Comparison of ENCODE assay signal across 18 cellular contexts in genomic region chr10:48209246-48209645, GRCh38.
"Had no signal": no experiment of that assay in that cellular context is flagged by ENCODE, and none has a peak within 500 bp of the region (broad histone marks: within the 10 kb centered on the region; RNA-seq: fewer than 3 reads in every experiment).

No MANE protein-coding gene starts in this region.

- H3K27me3 Mint-ChIP-seq: activated CD4-positive, alpha-beta T cell treated with anti-CD3 and anti-CD28 coated beads for 36 hours had no signal

- H3K4me3 Mint-ChIP-seq: activated CD4-positive, alpha-beta memory T cell treated with anti-CD3 and anti-CD28 coated beads, Interleukin-2, amount 10 ng/mL, durations not matched to agents 7 days and 5 days; activated CD4-positive, alpha-beta T cell treated with anti-CD3 and anti-CD28 coated beads for 36 hours; activated T-cell treated with anti-CD3 and anti-CD28 coated beads, Interleukin-2, amount 50 U/mL, for 24 hours; brain; memory B cell; natural killer cell; T-helper 17 cell had no signal

- H3K9me3 ChIP-seq: left lung, right atrium auricular region, stomach, testis, upper lobe of right lung had no signal

- H3K36me3 Mint-ChIP-seq: brain, memory B cell, natural killer cell had no signal

- H3K36me3 ChIP-seq: left lung, right atrium auricular region, stomach, upper lobe of right lung had no signal

- DNase-seq: activated CD4-positive, alpha-beta memory T cell treated with anti-CD3 and anti-CD28 coated beads, Interleukin-2, amount 10 ng/mL, durations not matched to agents 7 days and 5 days; activated CD4-positive, alpha-beta T cell treated with anti-CD3 and anti-CD28 coated beads for 36 hours; activated naive CD4-positive, alpha-beta T cell treated with anti-CD3 and anti-CD28 coated beads, Interleukin-2, amount 50 U/mL, for 16 hours; activated T-cell treated with anti-CD3 and anti-CD28 coated beads, Interleukin-2, amount 50 U/mL, for 24 hours; effector CD8-positive, alpha-beta T cell; left lung; natural killer cell; nucleus accumbens; posterior cingulate gyrus; stomach; T-helper 17 cell; testis; upper lobe of right lung had no signal

- H3K4me1 Mint-ChIP-seq: activated CD4-positive, alpha-beta memory T cell treated with anti-CD3 and anti-CD28 coated beads, Interleukin-2, amount 10 ng/mL, durations not matched to agents 7 days and 5 days; brain; memory B cell; natural killer cell; T-helper 17 cell had no signal

- H3K4me1 ChIP-seq: left lung, right atrium auricular region, stomach, testis, upper lobe of right lung had no signal

- H3K27ac Mint-ChIP-seq: activated CD4-positive, alpha-beta memory T cell treated with anti-CD3 and anti-CD28 coated beads, Interleukin-2, amount 10 ng/mL, durations not matched to agents 7 days and 5 days; activated CD4-positive, alpha-beta T cell treated with anti-CD3 and anti-CD28 coated beads for 36 hours; activated T-cell treated with anti-CD3 and anti-CD28 coated beads, Interleukin-2, amount 50 U/mL, for 24 hours; brain; memory B cell; natural killer cell; T-helper 17 cell had no signal

- H3K4me3 ChIP-seq: hepatocyte, left lung, right atrium auricular region, smooth muscle cell, stomach, testis, upper lobe of right lung had no signal

- H3K9me3 Mint-ChIP-seq: activated CD4-positive, alpha-beta memory T cell treated with anti-CD3 and anti-CD28 coated beads, Interleukin-2, amount 10 ng/mL, durations not matched to agents 7 days and 5 days; activated T-cell treated with anti-CD3 and anti-CD28 coated beads, Interleukin-2, amount 50 U/mL, for 24 hours; brain; memory B cell; natural killer cell had no signal

- ATAC-seq: activated CD4-positive, alpha-beta T cell treated with anti-CD3 and anti-CD28 coated beads for 36 hours; left lung; natural killer cell; T-helper 17 cell; upper lobe of right lung had no signal

- H3K27me3 ChIP-seq: hepatocyte, left lung, right atrium auricular region, stomach, testis, upper lobe of right lung had no signal
